ENCODE assay signal across 21 cellular contexts in genomic region chr2:56806924-56807323, GRCh38.
"Had no signal": no experiment of that assay in that cellular context is flagged by ENCODE, and none has a peak within 500 bp of the region (broad histone marks: within the 10 kb centered on the region; RNA-seq: fewer than 3 reads in every experiment).

No MANE protein-coding gene starts in this region.

- H3K27me3 Mint-ChIP-seq: naive B cell had no signal

- H3K4me1 ChIP-seq: colonic mucosa, heart right ventricle, left ventricle myocardium inferior, lower lobe of right lung, psoas muscle, tibial artery, upper lobe of left lung, vagina had no signal

- ATAC-seq: heart right ventricle; left cardiac atrium; lower lobe of right lung; psoas muscle; right lobe of liver; stimulated activated effector memory CD8-positive, alpha-beta T cell treated with anti-CD3 and anti-CD28 coated beads, Interleukin-12 subunit alpha, Interleukin-12 subunit beta, amount 100 ng/mL, for 72 hours; stimulated activated naive CD8-positive, alpha-beta T cell treated with anti-CD3 and anti-CD28 coated beads, Interleukin-15, Interleukin-2, amounts not matched to agents 100 U/mL and 50 U/mL, for 24 hours had no signal

- H3K4me1 Mint-ChIP-seq: naive B cell; nephron; stimulated activated effector memory CD8-positive, alpha-beta T cell treated with anti-CD3 and anti-CD28 coated beads, Interleukin-12 subunit alpha, Interleukin-12 subunit beta, amount 100 ng/mL, for 72 hours had no signal

- H3K27ac ChIP-seq: colonic mucosa, heart right ventricle, left ventricle myocardium inferior, lower lobe of right lung, psoas muscle, right lobe of liver, tibial artery, upper lobe of left lung, vagina had no signal

- H3K36me3 Mint-ChIP-seq: naive B cell; stimulated activated effector memory CD8-positive, alpha-beta T cell treated with anti-CD3 and anti-CD28 coated beads, Interleukin-12 subunit alpha, Interleukin-12 subunit beta, amount 100 ng/mL, for 72 hours had no signal

- H3K36me3 ChIP-seq: colonic mucosa, heart right ventricle, left ventricle myocardium inferior, lower lobe of right lung, right lobe of liver, tibial artery, upper lobe of left lung, vagina had no signal

- H3K4me3 ChIP-seq: colonic mucosa, heart right ventricle, left ventricle myocardium inferior, lower lobe of right lung, psoas muscle, right lobe of liver, tibial artery, upper lobe of left lung, vagina had no signal

- H3K4me3 Mint-ChIP-seq: naive B cell; nephron; stimulated activated effector memory CD8-positive, alpha-beta T cell treated with anti-CD3 and anti-CD28 coated beads, Interleukin-12 subunit alpha, Interleukin-12 subunit beta, amount 100 ng/mL, for 72 hours had no signal

- H3K9me3 ChIP-seq: colonic mucosa, left ventricle myocardium inferior, lower lobe of right lung, psoas muscle, right lobe of liver, tibial artery, upper lobe of left lung, vagina had no signal

- DNase-seq: colonic mucosa; dermis blood vessel endothelial cell; heart right ventricle; islet precursor cell; left cardiac atrium; left ventricle myocardium inferior; lower lobe of right lung; mesenchymal stem cell; midbrain; naive B cell; psoas muscle; retina; right lobe of liver; stimulated activated CD4-positive, alpha-beta T cell treated with anti-CD3 and anti-CD28 coated beads, Interleukin-4, amount 100 ng/mL, for 1 hour; stimulated activated CD8-positive, alpha-beta memory T cell treated with anti-CD3 and anti-CD28 coated beads, Interleukin-4, amount 100 ng/mL, for 48 hours; stimulated activated naive CD8-positive, alpha-beta T cell treated with anti-CD3 and anti-CD28 coated beads, Interleukin-15, Interleukin-2, amounts not matched to agents 100 U/mL and 50 U/mL, for 24 hours; tibial artery; upper lobe of left lung had no signal

- H3K27me3 ChIP-seq: colonic mucosa, heart right ventricle, right lobe of liver, tibial artery, upper lobe of left lung, vagina had no signal

- H3K27ac Mint-ChIP-seq: naive B cell; nephron; stimulated activated effector memory CD8-positive, alpha-beta T cell treated with anti-CD3 and anti-CD28 coated beads, Interleukin-12 subunit alpha, Interleukin-12 subunit beta, amount 100 ng/mL, for 72 hours had no signal
